9 cellular contexts compared by ENCODE assay signal in the genomic region with DNA sequence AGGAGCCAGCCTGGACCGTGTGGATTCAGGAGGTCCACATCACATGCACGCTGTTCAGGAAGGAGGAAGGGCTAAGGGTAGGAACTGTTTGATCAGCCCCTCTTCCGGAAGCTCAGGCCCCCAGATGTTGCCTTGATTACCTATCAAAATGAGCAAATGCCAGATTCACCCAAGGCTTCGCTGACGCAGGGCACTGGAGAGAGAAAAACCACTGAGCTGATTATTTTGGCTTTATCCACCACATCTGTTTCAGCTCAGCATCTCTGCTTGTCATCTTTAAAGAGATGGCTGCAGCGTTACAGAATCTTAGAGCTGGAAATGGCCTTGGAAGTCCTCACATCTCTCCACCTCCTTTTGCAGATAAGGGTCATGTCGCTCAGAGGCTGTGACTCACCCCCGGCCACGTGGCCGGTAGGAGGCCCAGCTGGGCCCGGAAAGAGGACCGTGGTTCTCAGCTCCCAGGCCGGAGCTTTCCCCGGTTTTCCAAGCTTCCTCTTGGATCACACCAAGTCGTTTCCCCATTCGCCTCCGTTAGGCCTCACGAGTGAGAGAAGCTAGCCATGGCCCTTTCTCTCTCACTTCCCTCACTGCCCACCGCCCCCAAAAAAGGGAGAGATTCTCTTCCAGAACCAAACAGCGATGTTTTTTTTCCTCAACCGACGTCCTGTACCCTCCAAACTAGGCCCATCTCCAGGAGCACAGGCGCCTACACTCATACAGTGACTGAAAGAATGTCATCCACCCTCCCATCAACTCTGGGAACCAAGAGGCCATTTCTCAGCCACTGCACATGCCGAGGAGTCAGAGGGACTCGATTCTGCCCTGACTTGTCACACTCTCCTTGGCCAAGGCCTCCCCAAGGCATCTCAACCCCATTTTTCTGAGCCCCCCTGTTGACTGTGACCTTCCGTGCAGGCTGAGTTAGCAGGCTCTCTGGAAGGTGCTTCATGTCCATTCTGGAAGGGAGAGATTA. TPM values are rescaled to one million over a fixed set of nuclear protein-coding genes. Genes with fewer than 3 reads are reported as not detected.
DNase-seq lines count a peak whose midpoint lies in the region; ATAC-seq lines count a peak whose summit lies in the region.
"Had no signal": no experiment of that assay in that cellular context is flagged by ENCODE, and none has a peak within 500 bp of the region (broad histone marks: within the 10 kb centered on the region; RNA-seq: fewer than 3 reads in every experiment).

No MANE protein-coding gene starts in this region.

- intact Hi-C loops in sciatic nerve (cut with DNase I) = no loop called here

- peak; percentile 81 for ATAC-seq in sciatic nerve
- no peak for ATAC-seq in GM21737 (IDR thresholded peaks at IDR 0.05; ENCODE audit: unreplicated experiment)
- no peak for ATAC-seq in GM18873 (IDR thresholded peaks at IDR 0.05; ENCODE audit: low FRiP score, unreplicated experiment)

- no peaks in the 10 kb centered on the region for H3K27me3 Mint-ChIP-seq in T-helper 2 cell treated with Interferon-gamma antibody and Interleukin-4, amounts not matched to agents 5 μg/mL and 100 μg/mL, for 36 hours (ENCODE audit: low read depth)

- peaks cover 28% of the 10 kb centered on the region for H3K4me1 Mint-ChIP-seq in T-helper 2 cell treated with Interferon-gamma antibody and Interleukin-4, amounts not matched to agents 5 μg/mL and 100 μg/mL, for 36 hours (ENCODE audit: low read depth)

- H3K9me3 Mint-ChIP-seq in T-helper 2 cell treated with Interferon-gamma antibody and Interleukin-4, amounts not matched to agents 5 μg/mL and 100 μg/mL, for 36 hours = no peaks in the 10 kb centered on the region

- peak overlapping the region; percentile 42 for H3K27ac Mint-ChIP-seq in T-helper 2 cell treated with Interferon-gamma antibody and Interleukin-4, amounts not matched to agents 5 μg/mL and 100 μg/mL, for 36 hours

- H3K36me3 Mint-ChIP-seq in T-helper 2 cell treated with Interferon-gamma antibody and Interleukin-4, amounts not matched to agents 5 μg/mL and 100 μg/mL, for 36 hours (ENCODE audit: low read depth) = no peaks in the 10 kb centered on the region

- H3K4me3 Mint-ChIP-seq in T-helper 2 cell treated with Interferon-gamma antibody and Interleukin-4, amounts not matched to agents 5 μg/mL and 100 μg/mL, for 36 hours = no peak overlapping the region

- peak; percentile 52 for DNase-seq in ELF-1 (ENCODE audit: low read depth, low spot score)
- DNase-seq in T-helper 2 cell treated with Interferon-gamma antibody and Interleukin-4, amounts not matched to agents 5 μg/mL and 100 μg/mL, for 36 hours (ENCODE audit: low spot score) = no peak
- DNase-seq in glomerular visceral epithelial cell (ENCODE audit: extremely low spot score) = peak; percentile 75
- peak; percentile 83 for DNase-seq in sciatic nerve (ENCODE audit: low spot score)
- DNase-seq in cerebellar cortex (ENCODE audit: low spot score) = no peak
- no peak for DNase-seq in iPS-NIHi11 (ENCODE audit: low spot score)
- DNase-seq: NCI-H1105 treated with DMSO at 0.1 percent for 48 hours had no signal

RNA-seq across cellular contexts. Expression of gene LIF, which starts 37.6 kb away (rescaled TPM):
- 3.2 TPM for total RNA-seq in sciatic nerve

RNA-seq across cellular contexts. Expression of gene OSM, which starts 57.7 kb away (rescaled TPM):
- total RNA-seq in sciatic nerve = 6.4 TPM

Comparison
In these comparisons a context has a peak if more than half of its experiments do, and no peak if none do; other contexts are left out.
1. DNase-seq: peak in ELF-1 (single experiment), glomerular visceral epithelial cell (single experiment) and sciatic nerve (single experiment); none in T-helper 2 cell treated with Interferon-gamma antibody and Interleukin-4, amounts not matched to agents 5 μg/mL and 100 μg/mL, for 36 hours (single experiment), cerebellar cortex (single experiment) and iPS-NIHi11 (single experiment).